ENCODE assay signal across 2 cellular contexts in the genomic region with DNA sequence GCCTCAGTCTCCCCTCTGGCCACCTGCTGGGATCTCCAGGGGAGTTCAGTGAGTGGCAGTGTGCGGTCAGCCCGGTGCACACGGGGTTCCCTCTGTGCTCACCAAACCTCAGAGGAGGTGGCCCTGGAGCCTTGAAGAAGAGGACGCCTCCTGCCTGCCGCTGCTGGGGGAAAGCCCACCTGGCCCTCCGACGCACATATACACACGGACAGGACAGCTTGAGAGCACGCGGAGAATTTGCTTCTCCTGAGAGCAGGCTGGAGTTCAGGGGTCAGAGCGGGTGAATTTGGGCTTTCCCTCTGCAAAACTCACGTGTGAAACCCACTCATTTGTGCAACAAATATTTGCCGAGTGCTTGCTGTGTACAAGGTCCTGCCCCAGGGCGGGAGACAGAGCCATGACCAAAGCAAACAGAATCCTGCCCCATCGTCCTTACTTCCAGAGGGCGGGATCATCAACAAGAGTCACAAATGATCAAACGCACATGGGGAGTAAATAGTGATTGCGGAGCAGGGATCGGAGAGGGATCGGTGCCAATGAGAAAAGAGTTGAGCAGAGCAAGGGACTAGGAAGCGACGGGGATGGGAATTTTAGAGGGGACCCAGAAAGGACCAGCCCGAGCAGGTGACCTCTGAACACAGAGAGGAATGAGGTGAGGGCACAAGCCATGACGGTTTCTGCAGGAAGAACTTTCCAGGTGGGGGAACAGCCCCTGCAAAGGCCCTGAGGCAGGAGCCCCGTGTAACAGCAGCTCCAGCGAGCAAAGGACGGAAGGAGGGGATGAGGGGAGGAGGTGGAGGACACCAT.
TF ChIP-seq lines count a peak whose summit lies in the region.

No MANE protein-coding gene starts in this region.

TF ChIP-seq in HCT116, 20 proteins besides CTCF, POLR2A, EP300 and RAD21:
- TF ChIP-seq, protein P1, sequence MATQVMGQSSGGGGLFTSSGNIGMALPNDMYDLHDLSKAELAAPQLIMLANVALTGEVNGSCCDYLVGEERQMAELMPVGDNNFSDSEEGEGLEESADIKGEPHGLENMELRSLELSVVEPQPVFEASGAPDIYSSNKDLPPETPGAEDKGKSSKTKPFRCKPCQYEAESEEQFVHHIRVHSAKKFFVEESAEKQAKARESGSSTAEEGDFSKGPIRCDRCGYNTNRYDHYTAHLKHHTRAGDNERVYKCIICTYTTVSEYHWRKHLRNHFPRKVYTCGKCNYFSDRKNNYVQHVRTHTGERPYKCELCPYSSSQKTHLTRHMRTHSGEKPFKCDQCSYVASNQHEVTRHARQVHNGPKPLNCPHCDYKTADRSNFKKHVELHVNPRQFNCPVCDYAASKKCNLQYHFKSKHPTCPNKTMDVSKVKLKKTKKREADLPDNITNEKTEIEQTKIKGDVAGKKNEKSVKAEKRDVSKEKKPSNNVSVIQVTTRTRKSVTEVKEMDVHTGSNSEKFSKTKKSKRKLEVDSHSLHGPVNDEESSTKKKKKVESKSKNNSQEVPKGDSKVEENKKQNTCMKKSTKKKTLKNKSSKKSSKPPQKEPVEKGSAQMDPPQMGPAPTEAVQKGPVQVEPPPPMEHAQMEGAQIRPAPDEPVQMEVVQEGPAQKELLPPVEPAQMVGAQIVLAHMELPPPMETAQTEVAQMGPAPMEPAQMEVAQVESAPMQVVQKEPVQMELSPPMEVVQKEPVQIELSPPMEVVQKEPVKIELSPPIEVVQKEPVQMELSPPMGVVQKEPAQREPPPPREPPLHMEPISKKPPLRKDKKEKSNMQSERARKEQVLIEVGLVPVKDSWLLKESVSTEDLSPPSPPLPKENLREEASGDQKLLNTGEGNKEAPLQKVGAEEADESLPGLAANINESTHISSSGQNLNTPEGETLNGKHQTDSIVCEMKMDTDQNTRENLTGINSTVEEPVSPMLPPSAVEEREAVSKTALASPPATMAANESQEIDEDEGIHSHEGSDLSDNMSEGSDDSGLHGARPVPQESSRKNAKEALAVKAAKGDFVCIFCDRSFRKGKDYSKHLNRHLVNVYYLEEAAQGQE (IDR thresholded peaks at IDR 0.05; ENCODE audit: low read depth) = no peak
- TF ChIP-seq ZNF274 (IDR thresholded peaks at IDR 0.05; ENCODE audit: low read depth, low read length) (no peak), SIN3A (IDR thresholded peaks at IDR 0.05; ENCODE audit: low read depth) (no peak), CEBPB (IDR thresholded peaks at IDR 0.05; ENCODE audit: low read depth) (no peak), CBX3 (IDR thresholded peaks at IDR 0.05; ENCODE audit: low read depth) (no peak), JUND (IDR thresholded peaks at IDR 0.05) (no peak), SRF (IDR thresholded peaks at IDR 0.05; ENCODE audit: low read depth) (no peak), TCF7L2 (IDR thresholded peaks at IDR 0.05; ENCODE audit: borderline replicate concordance, extremely low read depth, insufficient read depth, insufficient read length) (no peak), EZH2phosphoT487 (IDR thresholded peaks at IDR 0.05; ENCODE audit: borderline replicate concordance) (no peak), YY1 (IDR thresholded peaks at IDR 0.05; ENCODE audit: extremely low read depth, insufficient replicate concordance, low read depth, low read length) (no peak), EGR1 (IDR thresholded peaks at IDR 0.05; ENCODE audit: low read depth) (no peak), POLR2AphosphoS5 (IDR thresholded peaks at IDR 0.05; ENCODE audit: low read depth, low read length) (no peak), EZH2 (IDR thresholded peaks at IDR 0.05) (no peak), FOSL1 (IDR thresholded peaks at IDR 0.05; ENCODE audit: low read depth) (no peak)
- TF ChIP-seq, protein P2, sequence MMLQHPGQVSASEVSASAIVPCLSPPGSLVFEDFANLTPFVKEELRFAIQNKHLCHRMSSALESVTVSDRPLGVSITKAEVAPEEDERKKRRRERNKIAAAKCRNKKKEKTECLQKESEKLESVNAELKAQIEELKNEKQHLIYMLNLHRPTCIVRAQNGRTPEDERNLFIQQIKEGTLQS (IDR thresholded peaks at IDR 0.05) = no peak
TF ChIP-seq in HCT116: peak in this region for 0.

TF ChIP-seq in HEK293T, 16 proteins besides CTCF, POLR2A, EP300 and RAD21 (continued from another document):
- TF ChIP-seq CTBP1 (IDR thresholded peaks at IDR 0.05; ENCODE audit: borderline replicate concordance) = no peak
- no peak for TF ChIP-seq SP1 (IDR thresholded peaks at IDR 0.05)
- TF ChIP-seq ARNT (IDR thresholded peaks at IDR 0.05) = no peak
- TF ChIP-seq NFRKB (IDR thresholded peaks at IDR 0.05) = no peak
- TF ChIP-seq ZNF384 (IDR thresholded peaks at IDR 0.05) = no peak
- no peak for TF ChIP-seq FOXA1 (IDR thresholded peaks at IDR 0.05)
- TF ChIP-seq FOXM1 (IDR thresholded peaks at IDR 0.05; ENCODE audit: borderline replicate concordance) = no peak
- TF ChIP-seq, protein P3, sequence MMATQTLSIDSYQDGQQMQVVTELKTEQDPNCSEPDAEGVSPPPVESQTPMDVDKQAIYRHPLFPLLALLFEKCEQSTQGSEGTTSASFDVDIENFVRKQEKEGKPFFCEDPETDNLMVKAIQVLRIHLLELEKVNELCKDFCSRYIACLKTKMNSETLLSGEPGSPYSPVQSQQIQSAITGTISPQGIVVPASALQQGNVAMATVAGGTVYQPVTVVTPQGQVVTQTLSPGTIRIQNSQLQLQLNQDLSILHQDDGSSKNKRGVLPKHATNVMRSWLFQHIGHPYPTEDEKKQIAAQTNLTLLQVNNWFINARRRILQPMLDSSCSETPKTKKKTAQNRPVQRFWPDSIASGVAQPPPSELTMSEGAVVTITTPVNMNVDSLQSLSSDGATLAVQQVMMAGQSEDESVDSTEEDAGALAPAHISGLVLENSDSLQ (IDR thresholded peaks at IDR 0.05) = no peak
- TF ChIP-seq L3MBTL2 (conservative IDR thresholded peaks at IDR 0.05) = no peak
- TF ChIP-seq FOXK2 (IDR thresholded peaks at IDR 0.05) = no peak
- TF ChIP-seq SUZ12 (IDR thresholded peaks at IDR 0.05) = no peak
